Comparison of ENCODE assay signal across 2 cellular contexts in genomic region chr20:44394520-44395182, GRCh38.
A peak's percentile ranks its signal among the peaks of the same experiment; 100 is the strongest.
TF ChIP-seq lines count a peak whose summit lies in the region.

No MANE protein-coding gene starts in this region.

TF ChIP-seq in K562, 482 proteins besides CTCF, POLR2A, EP300 and RAD21 (continued from another document and continues in another):
- TF ChIP-seq MYBL2 (IDR thresholded peaks at IDR 0.05; ENCODE audit: low read depth) (no peak), MYBL2 (CRISPR knock-in tag; IDR thresholded peaks at IDR 0.05; ENCODE audit: borderline replicate concordance) (no peak), FOXM1 (IDR thresholded peaks at IDR 0.05; ENCODE audit: low read depth) (0 out of 2 replicates have a peak, but pooled peaks have one; percentile 30), FOXM1 (CRISPR knock-in tag; IDR thresholded peaks at IDR 0.05; ENCODE audit: low read depth) (no peak), TAF1 (IDR thresholded peaks at IDR 0.05; ENCODE audit: control insufficient read depth, extremely low read depth, insufficient read depth, low read length, severe bottlenecking) (peak; percentile 12), ZZZ3 (IDR thresholded peaks at IDR 0.05) (no peak), ZEB2 (IDR thresholded peaks at IDR 0.05) (no peak), E2F4 (CRISPR knock-in tag; IDR thresholded peaks at IDR 0.05; ENCODE audit: low read depth) (no peak), SMAD1 (IDR thresholded peaks at IDR 0.05; ENCODE audit: low read depth, low read length, partially characterized antibody) (no peak), BACH1 (tag; IDR thresholded peaks at IDR 0.05) (peak; percentile 70; the same call in 1 of the 2 replicates), SIN3B (IDR thresholded peaks at IDR 0.05; ENCODE audit: low read depth) (no peak), POLR2AphosphoS5 (IDR thresholded peaks at IDR 0.05; ENCODE audit: control insufficient read depth, insufficient read depth, low read depth, low read length) (peak; percentile 74; the same call in 1 of the 2 replicates), ZNF778 (CRISPR knock-in tag; IDR thresholded peaks at IDR 0.05) (no peak), PYGO2 (tag; IDR thresholded peaks at IDR 0.05) (no peak), SUPT5H (IDR thresholded peaks at IDR 0.05) (no peak), ZBTB11 (CRISPR knock-in tag; IDR thresholded peaks at IDR 0.05) (0 out of 6 replicates have a peak, but pooled peaks of 1 of the 3 experiments have one; percentile 40), CEBPG (CRISPR knock-in tag; IDR thresholded peaks at IDR 0.05) (no peak), CEBPG (tag; conservative IDR thresholded peaks at IDR 0.05 in 1 of 2, IDR thresholded peaks at IDR 0.05 in 1 of 2) (peak in 1 of 2 experiments; percentile 77; a peak in 2 of 4 replicates), ZNF311 (CRISPR knock-in tag; IDR thresholded peaks at IDR 0.05) (no peak), ETV1 (tag; conservative IDR thresholded peaks at IDR 0.05; ENCODE audit: low read depth) (peak; percentile 63), SMARCC2 (IDR thresholded peaks at IDR 0.05; ENCODE audit: low read depth) (peak; percentile 50; the same call in 1 of the 2 replicates), SREBF2 (CRISPR knock-in tag; IDR thresholded peaks at IDR 0.05) (no peak), CBFA2T3 (IDR thresholded peaks at IDR 0.05) (peak; percentile 94)
- TF ChIP-seq, protein P1, sequence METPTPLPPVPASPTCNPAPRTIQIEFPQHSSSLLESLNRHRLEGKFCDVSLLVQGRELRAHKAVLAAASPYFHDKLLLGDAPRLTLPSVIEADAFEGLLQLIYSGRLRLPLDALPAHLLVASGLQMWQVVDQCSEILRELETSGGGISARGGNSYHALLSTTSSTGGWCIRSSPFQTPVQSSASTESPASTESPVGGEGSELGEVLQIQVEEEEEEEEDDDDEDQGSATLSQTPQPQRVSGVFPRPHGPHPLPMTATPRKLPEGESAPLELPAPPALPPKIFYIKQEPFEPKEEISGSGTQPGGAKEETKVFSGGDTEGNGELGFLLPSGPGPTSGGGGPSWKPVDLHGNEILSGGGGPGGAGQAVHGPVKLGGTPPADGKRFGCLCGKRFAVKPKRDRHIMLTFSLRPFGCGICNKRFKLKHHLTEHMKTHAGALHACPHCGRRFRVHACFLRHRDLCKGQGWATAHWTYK (CRISPR knock-in tag; IDR thresholded peaks at IDR 0.05) = no peak
- TF ChIP-seq, protein P2, sequence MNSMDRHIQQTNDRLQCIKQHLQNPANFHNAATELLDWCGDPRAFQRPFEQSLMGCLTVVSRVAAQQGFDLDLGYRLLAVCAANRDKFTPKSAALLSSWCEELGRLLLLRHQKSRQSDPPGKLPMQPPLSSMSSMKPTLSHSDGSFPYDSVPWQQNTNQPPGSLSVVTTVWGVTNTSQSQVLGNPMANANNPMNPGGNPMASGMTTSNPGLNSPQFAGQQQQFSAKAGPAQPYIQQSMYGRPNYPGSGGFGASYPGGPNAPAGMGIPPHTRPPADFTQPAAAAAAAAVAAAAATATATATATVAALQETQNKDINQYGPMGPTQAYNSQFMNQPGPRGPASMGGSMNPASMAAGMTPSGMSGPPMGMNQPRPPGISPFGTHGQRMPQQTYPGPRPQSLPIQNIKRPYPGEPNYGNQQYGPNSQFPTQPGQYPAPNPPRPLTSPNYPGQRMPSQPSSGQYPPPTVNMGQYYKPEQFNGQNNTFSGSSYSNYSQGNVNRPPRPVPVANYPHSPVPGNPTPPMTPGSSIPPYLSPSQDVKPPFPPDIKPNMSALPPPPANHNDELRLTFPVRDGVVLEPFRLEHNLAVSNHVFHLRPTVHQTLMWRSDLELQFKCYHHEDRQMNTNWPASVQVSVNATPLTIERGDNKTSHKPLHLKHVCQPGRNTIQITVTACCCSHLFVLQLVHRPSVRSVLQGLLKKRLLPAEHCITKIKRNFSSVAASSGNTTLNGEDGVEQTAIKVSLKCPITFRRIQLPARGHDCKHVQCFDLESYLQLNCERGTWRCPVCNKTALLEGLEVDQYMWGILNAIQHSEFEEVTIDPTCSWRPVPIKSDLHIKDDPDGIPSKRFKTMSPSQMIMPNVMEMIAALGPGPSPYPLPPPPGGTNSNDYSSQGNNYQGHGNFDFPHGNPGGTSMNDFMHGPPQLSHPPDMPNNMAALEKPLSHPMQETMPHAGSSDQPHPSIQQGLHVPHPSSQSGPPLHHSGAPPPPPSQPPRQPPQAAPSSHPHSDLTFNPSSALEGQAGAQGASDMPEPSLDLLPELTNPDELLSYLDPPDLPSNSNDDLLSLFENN (IDR thresholded peaks at IDR 0.05; ENCODE audit: low read depth in 2 of 2, low read length in 2 of 2) = peak in 1 of 2 experiments; percentile 72; a peak in 1 of 4 replicates

TF ChIP-seq in HepG2, 621 proteins besides CTCF, POLR2A, EP300 and RAD21 (continued from another document and continues in another):
- TF ChIP-seq, protein P3, sequence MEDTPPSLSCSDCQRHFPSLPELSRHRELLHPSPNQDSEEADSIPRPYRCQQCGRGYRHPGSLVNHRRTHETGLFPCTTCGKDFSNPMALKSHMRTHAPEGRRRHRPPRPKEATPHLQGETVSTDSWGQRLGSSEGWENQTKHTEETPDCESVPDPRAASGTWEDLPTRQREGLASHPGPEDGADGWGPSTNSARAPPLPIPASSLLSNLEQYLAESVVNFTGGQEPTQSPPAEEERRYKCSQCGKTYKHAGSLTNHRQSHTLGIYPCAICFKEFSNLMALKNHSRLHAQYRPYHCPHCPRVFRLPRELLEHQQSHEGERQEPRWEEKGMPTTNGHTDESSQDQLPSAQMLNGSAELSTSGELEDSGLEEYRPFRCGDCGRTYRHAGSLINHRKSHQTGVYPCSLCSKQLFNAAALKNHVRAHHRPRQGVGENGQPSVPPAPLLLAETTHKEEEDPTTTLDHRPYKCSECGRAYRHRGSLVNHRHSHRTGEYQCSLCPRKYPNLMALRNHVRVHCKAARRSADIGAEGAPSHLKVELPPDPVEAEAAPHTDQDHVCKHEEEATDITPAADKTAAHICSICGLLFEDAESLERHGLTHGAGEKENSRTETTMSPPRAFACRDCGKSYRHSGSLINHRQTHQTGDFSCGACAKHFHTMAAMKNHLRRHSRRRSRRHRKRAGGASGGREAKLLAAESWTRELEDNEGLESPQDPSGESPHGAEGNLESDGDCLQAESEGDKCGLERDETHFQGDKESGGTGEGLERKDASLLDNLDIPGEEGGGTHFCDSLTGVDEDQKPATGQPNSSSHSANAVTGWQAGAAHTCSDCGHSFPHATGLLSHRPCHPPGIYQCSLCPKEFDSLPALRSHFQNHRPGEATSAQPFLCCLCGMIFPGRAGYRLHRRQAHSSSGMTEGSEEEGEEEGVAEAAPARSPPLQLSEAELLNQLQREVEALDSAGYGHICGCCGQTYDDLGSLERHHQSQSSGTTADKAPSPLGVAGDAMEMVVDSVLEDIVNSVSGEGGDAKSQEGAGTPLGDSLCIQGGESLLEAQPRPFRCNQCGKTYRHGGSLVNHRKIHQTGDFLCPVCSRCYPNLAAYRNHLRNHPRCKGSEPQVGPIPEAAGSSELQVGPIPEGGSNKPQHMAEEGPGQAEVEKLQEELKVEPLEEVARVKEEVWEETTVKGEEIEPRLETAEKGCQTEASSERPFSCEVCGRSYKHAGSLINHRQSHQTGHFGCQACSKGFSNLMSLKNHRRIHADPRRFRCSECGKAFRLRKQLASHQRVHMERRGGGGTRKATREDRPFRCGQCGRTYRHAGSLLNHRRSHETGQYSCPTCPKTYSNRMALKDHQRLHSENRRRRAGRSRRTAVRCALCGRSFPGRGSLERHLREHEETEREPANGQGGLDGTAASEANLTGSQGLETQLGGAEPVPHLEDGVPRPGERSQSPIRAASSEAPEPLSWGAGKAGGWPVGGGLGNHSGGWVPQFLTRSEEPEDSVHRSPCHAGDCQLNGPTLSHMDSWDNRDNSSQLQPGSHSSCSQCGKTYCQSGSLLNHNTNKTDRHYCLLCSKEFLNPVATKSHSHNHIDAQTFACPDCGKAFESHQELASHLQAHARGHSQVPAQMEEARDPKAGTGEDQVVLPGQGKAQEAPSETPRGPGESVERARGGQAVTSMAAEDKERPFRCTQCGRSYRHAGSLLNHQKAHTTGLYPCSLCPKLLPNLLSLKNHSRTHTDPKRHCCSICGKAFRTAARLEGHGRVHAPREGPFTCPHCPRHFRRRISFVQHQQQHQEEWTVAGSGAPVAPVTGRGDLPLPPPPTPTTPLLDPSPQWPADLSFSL (CRISPR knock-in tag; IDR thresholded peaks at IDR 0.05) = no peak; the same call in 1 of the 2 replicates
- TF ChIP-seq JUNB (CRISPR knock-in tag; IDR thresholded peaks at IDR 0.05; ENCODE audit: borderline replicate concordance) = peak; percentile 77; the same call in 1 of the 2 replicates
- TF ChIP-seq U2AF1 (optimal IDR thresholded peaks at IDR 0.05; ENCODE audit: low read depth, low read length) = peak; percentile 98
- peak; percentile 73; the same call in 1 of the 2 replicates for TF ChIP-seq ZNF317 (CRISPR knock-in tag; IDR thresholded peaks at IDR 0.05)
- TF ChIP-seq, protein P4, sequence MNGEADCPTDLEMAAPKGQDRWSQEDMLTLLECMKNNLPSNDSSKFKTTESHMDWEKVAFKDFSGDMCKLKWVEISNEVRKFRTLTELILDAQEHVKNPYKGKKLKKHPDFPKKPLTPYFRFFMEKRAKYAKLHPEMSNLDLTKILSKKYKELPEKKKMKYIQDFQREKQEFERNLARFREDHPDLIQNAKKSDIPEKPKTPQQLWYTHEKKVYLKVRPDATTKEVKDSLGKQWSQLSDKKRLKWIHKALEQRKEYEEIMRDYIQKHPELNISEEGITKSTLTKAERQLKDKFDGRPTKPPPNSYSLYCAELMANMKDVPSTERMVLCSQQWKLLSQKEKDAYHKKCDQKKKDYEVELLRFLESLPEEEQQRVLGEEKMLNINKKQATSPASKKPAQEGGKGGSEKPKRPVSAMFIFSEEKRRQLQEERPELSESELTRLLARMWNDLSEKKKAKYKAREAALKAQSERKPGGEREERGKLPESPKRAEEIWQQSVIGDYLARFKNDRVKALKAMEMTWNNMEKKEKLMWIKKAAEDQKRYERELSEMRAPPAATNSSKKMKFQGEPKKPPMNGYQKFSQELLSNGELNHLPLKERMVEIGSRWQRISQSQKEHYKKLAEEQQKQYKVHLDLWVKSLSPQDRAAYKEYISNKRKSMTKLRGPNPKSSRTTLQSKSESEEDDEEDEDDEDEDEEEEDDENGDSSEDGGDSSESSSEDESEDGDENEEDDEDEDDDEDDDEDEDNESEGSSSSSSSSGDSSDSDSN (CRISPR knock-in tag; IDR thresholded peaks at IDR 0.05) = peak; percentile 94
- peak; percentile 97 for TF ChIP-seq ZBED4 (CRISPR knock-in tag; IDR thresholded peaks at IDR 0.05; ENCODE audit: borderline replicate concordance)
- TF ChIP-seq, protein P5, sequence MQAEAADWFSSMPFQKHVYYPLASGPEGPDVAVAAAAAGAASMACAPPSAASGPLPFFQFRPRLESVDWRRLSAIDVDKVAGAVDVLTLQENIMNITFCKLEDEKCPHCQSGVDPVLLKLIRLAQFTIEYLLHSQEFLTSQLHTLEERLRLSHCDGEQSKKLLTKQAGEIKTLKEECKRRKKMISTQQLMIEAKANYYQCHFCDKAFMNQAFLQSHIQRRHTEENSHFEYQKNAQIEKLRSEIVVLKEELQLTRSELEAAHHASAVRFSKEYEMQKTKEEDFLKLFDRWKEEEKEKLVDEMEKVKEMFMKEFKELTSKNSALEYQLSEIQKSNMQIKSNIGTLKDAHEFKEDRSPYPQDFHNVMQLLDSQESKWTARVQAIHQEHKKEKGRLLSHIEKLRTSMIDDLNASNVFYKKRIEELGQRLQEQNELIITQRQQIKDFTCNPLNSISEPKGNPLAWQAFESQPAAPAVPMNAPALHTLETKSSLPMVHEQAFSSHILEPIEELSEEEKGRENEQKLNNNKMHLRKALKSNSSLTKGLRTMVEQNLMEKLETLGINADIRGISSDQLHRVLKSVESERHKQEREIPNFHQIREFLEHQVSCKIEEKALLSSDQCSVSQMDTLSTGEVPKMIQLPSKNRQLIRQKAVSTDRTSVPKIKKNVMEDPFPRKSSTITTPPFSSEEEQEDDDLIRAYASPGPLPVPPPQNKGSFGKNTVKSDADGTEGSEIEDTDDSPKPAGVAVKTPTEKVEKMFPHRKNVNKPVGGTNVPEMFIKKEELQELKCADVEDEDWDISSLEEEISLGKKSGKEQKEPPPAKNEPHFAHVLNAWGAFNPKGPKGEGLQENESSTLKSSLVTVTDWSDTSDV (CRISPR knock-in tag; IDR thresholded peaks at IDR 0.05) = peak; percentile 76; the same call in 1 of the 2 replicates
- TF ChIP-seq ZNF562 (CRISPR knock-in tag; IDR thresholded peaks at IDR 0.05; ENCODE audit: borderline replicate concordance) = no peak
- TF ChIP-seq ZNF510 (CRISPR knock-in tag; IDR thresholded peaks at IDR 0.05; ENCODE audit: low read depth) = peak; percentile 79; the same call in 1 of the 2 replicates
- TF ChIP-seq, protein P6, sequence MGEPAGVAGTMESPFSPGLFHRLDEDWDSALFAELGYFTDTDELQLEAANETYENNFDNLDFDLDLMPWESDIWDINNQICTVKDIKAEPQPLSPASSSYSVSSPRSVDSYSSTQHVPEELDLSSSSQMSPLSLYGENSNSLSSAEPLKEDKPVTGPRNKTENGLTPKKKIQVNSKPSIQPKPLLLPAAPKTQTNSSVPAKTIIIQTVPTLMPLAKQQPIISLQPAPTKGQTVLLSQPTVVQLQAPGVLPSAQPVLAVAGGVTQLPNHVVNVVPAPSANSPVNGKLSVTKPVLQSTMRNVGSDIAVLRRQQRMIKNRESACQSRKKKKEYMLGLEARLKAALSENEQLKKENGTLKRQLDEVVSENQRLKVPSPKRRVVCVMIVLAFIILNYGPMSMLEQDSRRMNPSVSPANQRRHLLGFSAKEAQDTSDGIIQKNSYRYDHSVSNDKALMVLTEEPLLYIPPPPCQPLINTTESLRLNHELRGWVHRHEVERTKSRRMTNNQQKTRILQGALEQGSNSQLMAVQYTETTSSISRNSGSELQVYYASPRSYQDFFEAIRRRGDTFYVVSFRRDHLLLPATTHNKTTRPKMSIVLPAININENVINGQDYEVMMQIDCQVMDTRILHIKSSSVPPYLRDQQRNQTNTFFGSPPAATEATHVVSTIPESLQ (CRISPR knock-in tag; conservative IDR thresholded peaks at IDR 0.05) = peak; percentile 96
- TF ChIP-seq ZSCAN31 (CRISPR knock-in tag; IDR thresholded peaks at IDR 0.05; ENCODE audit: low read depth) = peak; percentile 97
- no peak for TF ChIP-seq ZBTB8A (CRISPR knock-in tag; IDR thresholded peaks at IDR 0.05; ENCODE audit: borderline replicate concordance, low read depth)
